ENCODE assay signal across 22 cellular contexts in the genomic region with DNA sequence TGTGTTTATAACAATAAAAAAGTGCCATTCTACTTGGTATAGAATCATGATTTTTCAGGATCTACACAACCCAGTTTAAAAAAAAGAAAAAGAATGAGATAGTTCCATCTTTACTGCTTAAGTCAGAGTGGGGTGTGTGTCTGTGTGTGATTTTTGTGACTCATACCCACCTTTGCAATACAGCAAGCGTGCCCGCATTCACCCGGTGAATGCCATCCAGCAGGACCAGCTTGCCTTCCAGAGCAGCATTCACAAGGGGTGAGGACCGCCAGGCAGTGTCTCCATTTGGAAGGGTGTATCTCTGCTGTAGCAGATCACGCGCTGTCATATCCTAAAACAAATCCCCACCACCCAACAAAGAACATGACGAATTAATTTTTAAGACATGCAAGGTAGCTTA.
A peak's percentile ranks its signal among the peaks of the same experiment; 100 is the strongest.
DNase-seq lines count a peak whose midpoint lies in the region; ATAC-seq and TF ChIP-seq lines count a peak whose summit lies in the region.
"Had no signal": no experiment of that assay in that cellular context is flagged by ENCODE, and none has a peak within 500 bp of the region (broad histone marks: within the 10 kb centered on the region; RNA-seq: fewer than 3 reads in every experiment).

No MANE protein-coding gene starts in this region.

- DNase-seq in Daoy (ENCODE audit: low read depth) (peak; percentile 3), astrocyte of the hippocampus (ENCODE audit: low read depth, low spot score) (peak; percentile 15), progenitor cell of endocrine pancreas (ENCODE audit: low spot score, unreplicated experiment) (no peak), A172 (ENCODE audit: low spot score) (no peak), 8988T (no peak)
- DNase-seq: BE2C; CD8-positive, alpha-beta memory T cell; DMS153; H9; KG1; MM.1S; NCI-H2029; NCI-H446 treated with DMSO at 0.1 percent for 48 hours; NCI-H526; NCI-H82; NK-92 treated with Interleukin-12 subunit alpha and Interleukin-12 subunit beta, amount 100 ng/mL, for 24 hours; Right ventricle myocardium superior; RPMI8226 had no signal

- H3K4me1 Mint-ChIP-seq in progenitor cell of endocrine pancreas (ENCODE audit: low read depth), result no peaks in the 10 kb centered on the region
- H3K4me1 Mint-ChIP-seq: CD8-positive, alpha-beta memory T cell; H9 had no signal

- H3K36me3 Mint-ChIP-seq in progenitor cell of endocrine pancreas (ENCODE audit: insufficient read depth), result peaks cover 11% of the 10 kb centered on the region

- no peaks in the 10 kb centered on the region for H3K27me3 Mint-ChIP-seq in progenitor cell of endocrine pancreas
- H3K27me3 Mint-ChIP-seq: CD8-positive, alpha-beta memory T cell had no signal

- peaks cover 4% of the 10 kb centered on the region for H3K9me3 Mint-ChIP-seq in progenitor cell of endocrine pancreas (ENCODE audit: low read depth)
- H3K9me3 Mint-ChIP-seq: CD8-positive, alpha-beta memory T cell; GM23338; H9 had no signal

- no peak for TF ChIP-seq CTCF in progenitor cell of endocrine pancreas (IDR thresholded peaks at IDR 0.05; ENCODE audit: unreplicated experiment)

- ATAC-seq in esophagus mucosa (peak; percentile 87), HG03469 (IDR thresholded peaks at IDR 0.05; ENCODE audit: unreplicated experiment) (no peak)
- ATAC-seq: GM23338 had no signal

- no peak overlapping the region for H3K4me3 Mint-ChIP-seq in progenitor cell of endocrine pancreas (ENCODE audit: low read depth)
- H3K4me3 Mint-ChIP-seq: CD14-positive monocyte; CD8-positive, alpha-beta memory T cell; GM23338; H9 had no signal

- peak overlapping the region; percentile 38 for H3K27ac Mint-ChIP-seq in progenitor cell of endocrine pancreas
- H3K27ac Mint-ChIP-seq: CD14-positive monocyte; CD8-positive, alpha-beta memory T cell; GM23338; H9 had no signal

Comparison
In these comparisons a context has a peak if more than half of its experiments do, and no peak if none do; other contexts are left out.
1. DNase-seq: peak in Daoy (single experiment) and astrocyte of the hippocampus (single experiment); none in progenitor cell of endocrine pancreas (single experiment), A172 (single experiment) and 8988T (single experiment).